22 cellular contexts compared by ENCODE assay signal in genomic region chr12:58931518-58931917, GRCh38. TPM values are rescaled to one million over a fixed set of nuclear protein-coding genes. Genes with fewer than 3 reads are reported as not detected.
A peak's percentile ranks its signal among the peaks of the same experiment; 100 is the strongest.
DNase-seq lines count a peak whose midpoint lies in the region; ATAC-seq and TF ChIP-seq lines count a peak whose summit lies in the region.
"Had no signal": no experiment of that assay in that cellular context is flagged by ENCODE, and none has a peak within 500 bp of the region (broad histone marks: within the 10 kb centered on the region; RNA-seq: fewer than 3 reads in every experiment).

No MANE protein-coding gene starts in this region.

- no peaks in the 10 kb centered on the region for H3K4me1 ChIP-seq in PC-3 (ENCODE audit: insufficient read depth, low read length)
- H3K4me1 ChIP-seq: breast epithelium, right lobe of liver had no signal

- CTCF ChIA-PET in PC-3 (lab: Charles Lee), result no interaction called here

- no peaks in the 10 kb centered on the region for H3K27me3 ChIP-seq in PC-3 (ENCODE audit: low read length)
- H3K27me3 ChIP-seq: breast epithelium, dorsolateral prefrontal cortex, right lobe of liver had no signal

- POLR2A ChIA-PET in PC-3 (lab: Charles Lee; ENCODE audit: unreplicated experiment), result no interaction called here

- H3K4me2 ChIP-seq in PC-3 (ENCODE audit: low read length), result no peak overlapping the region

- no peaks in the 10 kb centered on the region for H4K20me1 ChIP-seq in PC-3 (ENCODE audit: low read length)

- H3K9me2 ChIP-seq in PC-3 (replicated peaks; ENCODE audit: low read length), result no peaks in the 10 kb centered on the region

- ATAC-seq in PC-3, result no peak
- ATAC-seq: esophagus mucosa, K562 had no signal

- peak; percentile 42 for TF ChIP-seq CTCF in C4-2B (conservative IDR thresholded peaks at IDR 0.05)
- TF ChIP-seq CTCF in GM20000 (IDR thresholded peaks at IDR 0.05; ENCODE audit: extremely low read depth, missing control alignments), result peak; percentile 22
- peak; percentile 34; the same call in 1 of the 2 replicates for TF ChIP-seq CTCF in PC-3 (conservative IDR thresholded peaks at IDR 0.05; ENCODE audit: low read depth, low read length)
- TF ChIP-seq CTCF in fibroblast of mammary gland (conservative IDR thresholded peaks at IDR 0.05; ENCODE audit: control insufficient read depth, insufficient read depth, low read depth, low read length), result peak; percentile 11

- DNase-seq in GM20000 (ENCODE audit: low spot score) (no peak), PC-3 (no peak), fibroblast of mammary gland (ENCODE audit: low read depth) (no peak), superior temporal gyrus (ENCODE audit: extremely low spot score) (no peak)
- no peak for DNase-seq in stimulated activated CD8-positive, alpha-beta memory T cell treated with anti-CD3 and anti-CD28 coated beads, Interleukin-4, amount 100 ng/mL, for 48 hours
- DNase-seq in central memory CD4-positive, alpha-beta T cell, result no peak
- no peak for DNase-seq in activated CD4-positive, alpha-beta T cell treated with anti-CD3 and anti-CD28 coated beads, Interleukin-2, amount 50 U/mL, for 48 hours
- DNase-seq: activated naive CD8-positive, alpha-beta T cell treated with anti-CD3 and anti-CD28 coated beads, Interleukin-2, amount 10 ng/mL, durations not matched to agents 7 days and 5 days; dorsolateral prefrontal cortex; NCI-H1092; NCI-H2107; NCI-H526 treated with DMSO at 0.1 percent for 48 hours; occipital lobe; OCI-M1; right lobe of liver; T1000; trophoblast cell had no signal

- no peaks in the 10 kb centered on the region for H3K9me3 ChIP-seq in PC-3 (ENCODE audit: low read length)
- H3K9me3 ChIP-seq: breast epithelium, right lobe of liver had no signal

- H2AFZ ChIP-seq in PC-3 (ENCODE audit: low read length), result no peak overlapping the region

- no peaks in the 10 kb centered on the region for H3F3A ChIP-seq in PC-3 (ENCODE audit: low read length, unreplicated experiment)

- intact Hi-C loops in PC-3 (cut with micrococcal nuclease), result no loop called here

- no peak overlapping the region for H3K27ac ChIP-seq in C4-2B
- no peak overlapping the region for H3K27ac ChIP-seq in PC-3 (ENCODE audit: low read length)
- H3K27ac ChIP-seq: breast epithelium, dorsolateral prefrontal cortex, right lobe of liver, SK-N-MC had no signal

- no peaks in the 10 kb centered on the region for H3K36me3 ChIP-seq in PC-3 (ENCODE audit: low read depth, low read length)
- H3K36me3 ChIP-seq: breast epithelium, right lobe of liver had no signal

- no peak overlapping the region for H3K9ac ChIP-seq in PC-3 (ENCODE audit: low read length)

- no TSS peak for BruUV-seq in PC-3 (replicated peaks; lab: Mats Ljungman, UMichigan)

- no peak overlapping the region for H3K4me3 ChIP-seq in PC-3 (ENCODE audit: low read length)
- no peak overlapping the region for H3K4me3 ChIP-seq in fibroblast of mammary gland (ENCODE audit: control insufficient read depth, low read depth, low read length)
- H3K4me3 ChIP-seq: breast epithelium, dorsolateral prefrontal cortex, K562, right lobe of liver, SK-N-MC had no signal

- H3K79me2 ChIP-seq in PC-3 (ENCODE audit: low read length), result no peaks in the 10 kb centered on the region

RNA-seq across cellular contexts. Expression of gene LRIG3, which starts 11.2 kb away (rescaled TPM):
- 8.6 and 10.8 TPM in 2 replicates for total RNA-seq in PC-3 (2014; rRNA removed)
- total RNA-seq: activated naive CD8-positive, alpha-beta T cell treated with anti-CD3 and anti-CD28 coated beads, Interleukin-2, amount 10 ng/mL, durations not matched to agents 7 days and 5 days; K562 had no signal
